ENCODE assay signal across 8 cellular contexts in genomic region chrX:3713225-3713936, GRCh38. TPM values are rescaled to one million over a fixed set of nuclear protein-coding genes. Genes with fewer than 3 reads are reported as not detected.
DNase-seq lines count a peak whose midpoint lies in the region; ATAC-seq and TF ChIP-seq lines count a peak whose summit lies in the region.

Gene PRKX (minus strand): TSS chrX:3713649. CDS start chrX:3713253, 396 bp downstream.

- H3K4me3 ChIP-seq in RWPE2 (ENCODE audit: severe bottlenecking) (peak within 1 kb of the TSS; percentile 69), heart left ventricle (peak within 1 kb of the TSS; percentile 52 to 89 (median 68)), prostate gland (peak within 1 kb of the TSS; percentile 50 to 53), vagina (peak within 1 kb of the TSS; percentile 74 to 84)

- TF ChIP-seq CTCF in RWPE2 (IDR thresholded peaks at IDR 0.05; ENCODE audit: poor library complexity, severe bottlenecking), result no peak
- TF ChIP-seq CTCF in heart left ventricle (IDR thresholded peaks at IDR 0.05), result no peak
- no peak for TF ChIP-seq CTCF in prostate gland (IDR thresholded peaks at IDR 0.05)
- no peak for TF ChIP-seq CTCF in vagina (IDR thresholded peaks at IDR 0.05)

- H3K4me3 Mint-ChIP-seq in activated naive CD4-positive, alpha-beta T cell treated with anti-CD3 and anti-CD28 coated beads, Interleukin-2, amount 10 ng/mL, durations not matched to agents 7 days and 5 days, result peak within 1 kb of the TSS; percentile 89

- intact Hi-C loops in heart left ventricle (cut with DNase I), result loop anchor here in 3 of 10 donors (2.0 to 10.0 kb wide), 4 partner anchors 15 to 99 kb away; no protein-coding TSS in a partner anchor
- intact Hi-C loops in prostate gland (cut with DNase I), result no loop called here
- intact Hi-C loops in vagina (cut with DNase I), result no loop called here

- H3K27me3 ChIP-seq in RWPE2 (ENCODE audit: insufficient read depth, poor library complexity, severe bottlenecking) (no peaks in the 10 kb centered on the region), heart left ventricle (peaks cover 0 to 25% (median 0%) of the 10 kb centered on the region in 9 donors), prostate gland (replicated peaks; ENCODE audit: insufficient read depth) (no peaks in the 10 kb centered on the region), vagina (no peaks in the 10 kb centered on the region)

- no peaks in the 10 kb centered on the region for H3K4me1 ChIP-seq in RWPE2 (ENCODE audit: insufficient read depth, poor library complexity, severe bottlenecking)
- H3K4me1 ChIP-seq in heart left ventricle, result peaks cover 0 to 18% (median 0%) of the 10 kb centered on the region in 12 donors
- no peaks in the 10 kb centered on the region for H3K4me1 ChIP-seq in prostate gland (replicated peaks)
- peaks cover 26% of the 10 kb centered on the region for H3K4me1 ChIP-seq in vagina

- H3K27ac ChIP-seq in RWPE2 (ENCODE audit: poor library complexity, severe bottlenecking) (peak within 1 kb of the TSS; percentile 17), heart left ventricle (peak within 1 kb of the TSS; percentile 41 to 85 (median 80)), prostate gland (peak within 1 kb of the TSS; percentile 43 to 60), vagina (peak within 1 kb of the TSS; percentile 86)

- H3K27ac Mint-ChIP-seq in activated naive CD4-positive, alpha-beta T cell treated with anti-CD3 and anti-CD28 coated beads, Interleukin-2, amount 10 ng/mL, durations not matched to agents 7 days and 5 days, result peak within 1 kb of the TSS; percentile 96

- peak; percentile 79 for ATAC-seq in HG03439 (IDR thresholded peaks at IDR 0.05; ENCODE audit: unreplicated experiment)
- ATAC-seq in RWPE2 (ENCODE audit: low read depth), result peak; percentile 87
- peak; percentile 44 to 91 (median 83) for ATAC-seq in heart left ventricle

- no peaks in the 10 kb centered on the region for H3K9me3 ChIP-seq in RWPE2 (ENCODE audit: severe bottlenecking)
- H3K9me3 ChIP-seq in heart left ventricle, result no peaks in the 10 kb centered on the region
- no peaks in the 10 kb centered on the region for H3K9me3 ChIP-seq in prostate gland
- no peaks in the 10 kb centered on the region for H3K9me3 ChIP-seq in vagina

- DNase-seq in C1 segment of cervical spinal cord (lab: John Stamatoyannopoulos, UW) (peak in 11 of 14 donors; percentile 21 to 80 (median 43)), GM19240 (ENCODE audit: insufficient read length, low spot score) (peak; percentile 64), RWPE2 (ENCODE audit: low spot score) (no peak), heart left ventricle (peak; percentile 46 to 74 (median 67)), prostate gland (ENCODE audit: low spot score) (peak; percentile 31), vagina (ENCODE audit: extremely low spot score in 2 of 2) (no peak)
- peak; percentile 75 for DNase-seq in activated naive CD4-positive, alpha-beta T cell treated with anti-CD3 and anti-CD28 coated beads, Interleukin-2, amount 10 ng/mL, durations not matched to agents 7 days and 5 days

- H3K27me3 Mint-ChIP-seq in activated naive CD4-positive, alpha-beta T cell treated with anti-CD3 and anti-CD28 coated beads, Interleukin-2, amount 10 ng/mL, durations not matched to agents 7 days and 5 days, result no peaks in the 10 kb centered on the region

- peaks cover 29% of the 10 kb centered on the region for H3K4me1 Mint-ChIP-seq in activated naive CD4-positive, alpha-beta T cell treated with anti-CD3 and anti-CD28 coated beads, Interleukin-2, amount 10 ng/mL, durations not matched to agents 7 days and 5 days

- TF ChIP-seq POLR2A in heart left ventricle (IDR thresholded peaks at IDR 0.05) (no peak), prostate gland (IDR thresholded peaks at IDR 0.05) (peak; percentile 19), vagina (IDR thresholded peaks at IDR 0.05) (peak in 1 of 2 donors; percentile 28)

- CTCF ChIA-PET in activated naive CD4-positive, alpha-beta T cell treated with anti-CD3 and anti-CD28 coated beads, Interleukin-2, amount 10 ng/mL, durations not matched to agents 7 days and 5 days (lab: Charles Lee), result no interaction called here

- H3K36me3 Mint-ChIP-seq in activated naive CD4-positive, alpha-beta T cell treated with anti-CD3 and anti-CD28 coated beads, Interleukin-2, amount 10 ng/mL, durations not matched to agents 7 days and 5 days, result peaks cover 25% of the 10 kb centered on the region

- H3K36me3 ChIP-seq in RWPE2 (ENCODE audit: low read depth), result no peaks in the 10 kb centered on the region
- no peaks in the 10 kb centered on the region for H3K36me3 ChIP-seq in heart left ventricle
- H3K36me3 ChIP-seq in prostate gland, result no peaks in the 10 kb centered on the region
- no peaks in the 10 kb centered on the region for H3K36me3 ChIP-seq in vagina

- WGBS in heart left ventricle, 4 donors, result 0 to 2% (median 0%) methylated on average over 27 to 97 of the region's 97 CpGs
- WGBS in prostate gland, result 0% methylated on average over 23 of the region's 97 CpGs

- peaks cover 5% of the 10 kb centered on the region for H3K9me3 Mint-ChIP-seq in activated naive CD4-positive, alpha-beta T cell treated with anti-CD3 and anti-CD28 coated beads, Interleukin-2, amount 10 ng/mL, durations not matched to agents 7 days and 5 days

RNA-seq across cellular contexts. Expression of gene PRKX, which starts in this region (rescaled TPM):
- 10 to 100 TPM in 1 of 9 donors, 1 to 10 TPM in 8; 2.8 to 19.1 (median 4.2) TPM for total RNA-seq in heart left ventricle
- polyA plus RNA-seq in heart left ventricle, result 1 to 10 TPM; 1.8 to 2.4 TPM
- 10 to 100 TPM; 17.7 to 30.5 TPM for total RNA-seq in prostate gland
- 51.6 TPM for total RNA-seq in vagina

Comparison
In these comparisons a context has a peak if more than half of its experiments do, and no peak if none do; other contexts are left out.
1. DNase-seq: peak in C1 segment of cervical spinal cord (11 of 14), GM19240 (single experiment), activated naive CD4-positive, alpha-beta T cell treated with anti-CD3 and anti-CD28 coated beads, Interleukin-2, amount 10 ng/mL, durations not matched to agents 7 days and 5 days (single experiment), heart left ventricle (5 of 5) and prostate gland (single experiment); none in RWPE2 (single experiment) and vagina (0 of 2).
2. H3K27ac ChIP-seq: peak in every context shown above with its lines; median percentile 86 in vagina; 80 in heart left ventricle; 52 in prostate gland; 17 in RWPE2.
3. Peak in every context shown above with its lines, with median percentiles within 50 percentile points of each other: ATAC-seq and H3K4me3 ChIP-seq.